ENCODE assay signal across 18 cellular contexts in genomic region chr9:98312365-98312764, GRCh38.
"Had no signal": no experiment of that assay in that cellular context is flagged by ENCODE, and none has a peak within 500 bp of the region (broad histone marks: within the 10 kb centered on the region; RNA-seq: fewer than 3 reads in every experiment).

No MANE protein-coding gene starts in this region.

- H3K27ac ChIP-seq: body of pancreas, gastroesophageal sphincter, heart right ventricle, neutrophil, right atrium auricular region, suprapubic skin had no signal

- H3K4me3 ChIP-seq: body of pancreas, gastroesophageal sphincter, heart right ventricle, right atrium auricular region, suprapubic skin had no signal

- DNase-seq: activated B cell treated with CpG ODN at 0.5 μM for 24 hours; activated CD4-positive, alpha-beta T cell treated with anti-CD3 and anti-CD28 coated beads, Interleukin-2, amount 10 ng/mL, durations not matched to agents 24 days and 14 days; activated CD8-positive, alpha-beta memory T cell treated with anti-CD3 and anti-CD28 coated beads, Interleukin-2, amount 50 U/mL, for 48 hours; activated gamma-delta T cell; activated T-cell treated with anti-CD3 and anti-CD28 coated beads, Interleukin-2, amount 50 U/mL, for 72 hours; amygdala; body of pancreas; caudate nucleus; heart right ventricle; mesendoderm; natural killer cell; trophoblast cell had no signal

- ATAC-seq: activated T-cell treated with anti-CD3 and anti-CD28 coated beads, Interleukin-2, amount 50 U/mL, for 72 hours; body of pancreas; gastroesophageal sphincter; heart right ventricle; natural killer cell had no signal

- H3K27me3 ChIP-seq: body of pancreas, suprapubic skin had no signal

- H3K36me3 Mint-ChIP-seq: activated naive CD8-positive, alpha-beta T cell; natural killer cell had no signal

- H3K36me3 ChIP-seq: gastroesophageal sphincter, heart right ventricle, neutrophil, right atrium auricular region, suprapubic skin had no signal

- H3K9me3 Mint-ChIP-seq: activated B cell treated with CpG ODN at 0.5 μM for 24 hours; activated CD4-positive, alpha-beta T cell treated with anti-CD3 and anti-CD28 coated beads, Interleukin-2, amount 10 ng/mL, durations not matched to agents 24 days and 14 days; activated T-cell treated with anti-CD3 and anti-CD28 coated beads, Interleukin-2, amount 50 U/mL, for 72 hours; natural killer cell; stimulated activated naive CD8-positive, alpha-beta T cell treated with anti-CD3 and anti-CD28 coated beads, Interleukin-15, Interleukin-2, amounts not matched to agents 100 ng/mL and 50 ng/mL, for 24 hours had no signal

- H3K4me1 ChIP-seq: body of pancreas, gastroesophageal sphincter had no signal

- H3K27ac Mint-ChIP-seq: activated B cell treated with CpG ODN at 0.5 μM for 24 hours; activated CD4-positive, alpha-beta T cell treated with anti-CD3 and anti-CD28 coated beads, Interleukin-2, amount 10 ng/mL, durations not matched to agents 24 days and 14 days; activated naive CD8-positive, alpha-beta T cell; activated T-cell treated with anti-CD3 and anti-CD28 coated beads, Interleukin-2, amount 50 U/mL, for 72 hours; natural killer cell; stimulated activated naive CD8-positive, alpha-beta T cell treated with anti-CD3 and anti-CD28 coated beads, Interleukin-15, Interleukin-2, amounts not matched to agents 100 ng/mL and 50 ng/mL, for 24 hours had no signal

- H3K9me3 ChIP-seq: body of pancreas, gastroesophageal sphincter, heart right ventricle, neutrophil, right atrium auricular region, suprapubic skin had no signal
